In genomic region chr16:78444-79145, GRCh38 we compare ENCODE assay signal across 8 cellular contexts. TPM values are rescaled to one million over a fixed set of nuclear protein-coding genes. Genes with fewer than 3 reads are reported as not detected.
A peak's percentile ranks its signal among the peaks of the same experiment; 100 is the strongest.
DNase-seq lines count a peak whose midpoint lies in the region; ATAC-seq and TF ChIP-seq lines count a peak whose summit lies in the region.

No MANE protein-coding gene starts in this region.

- ATAC-seq in Panc1 (peak; percentile 3; the same call in 1 of the 2 replicates), mucosa of descending colon (peak; percentile 5), HG02840 (IDR thresholded peaks at IDR 0.05; ENCODE audit: low FRiP score, unreplicated experiment) (no peak), GM21447 (IDR thresholded peaks at IDR 0.05; ENCODE audit: unreplicated experiment) (no peak)

- H3K4me3 ChIP-seq in HAP-1 (peak overlapping the region; percentile 42), Panc1 (ENCODE audit: low read depth in 2 of 2, low read length in 2 of 2) (peak overlapping the region; percentile 81 to 84), ectodermal cell (ENCODE audit: insufficient read depth, low read depth, low read length) (peak overlapping the region; percentile 64), mucosa of descending colon (peak overlapping the region; percentile 72)

- no peaks in the 10 kb centered on the region for H3K27me3 ChIP-seq in HAP-1 (ENCODE audit: low read depth)
- H3K27me3 ChIP-seq in Panc1 (ENCODE audit: control insufficient read depth, insufficient read depth, low read length), result no peaks in the 10 kb centered on the region
- H3K27me3 ChIP-seq in ectodermal cell (ENCODE audit: control insufficient read depth, insufficient read depth, low read length, poor library complexity, severe bottlenecking), result peaks cover 8% of the 10 kb centered on the region

- in situ Hi-C loops in HAP-1 (cut with MboI; ENCODE audit: low sequenced_read_pairs), result no loop called here
- in situ Hi-C loops in Panc1 (cut with HindIII; ENCODE audit: low pct_unique_long_range_greater_than_20kb, low sequenced_read_pairs), result no loop called here

- CTCF ChIA-PET in Panc1 (lab: Charles Lee), result no interaction called here

- DNase-seq in DMS 273 (lab: John Stamatoyannopoulos, UW; ENCODE audit: unreplicated experiment) (peak; percentile 57), DMS 273 treated with DMSO at 0.1 percent for 48 hours (lab: John Stamatoyannopoulos, UW) (no peak), HAP-1 (ENCODE audit: low spot score in 2 of 2) (no peak), Panc1 (ENCODE audit: low read depth, low spot score) (no peak), mucosa of descending colon (peak in 1 of 3 donors; percentile 51)

- H3K36me3 ChIP-seq in HAP-1 (replicated peaks), result peaks cover 13% of the 10 kb centered on the region
- H3K36me3 ChIP-seq in Panc1 (ENCODE audit: control insufficient read depth, insufficient read depth, low read length), result no peaks in the 10 kb centered on the region
- H3K36me3 ChIP-seq in ectodermal cell (ENCODE audit: control insufficient read depth, insufficient read depth, low read length), result peaks cover 4% of the 10 kb centered on the region
- H3K36me3 ChIP-seq in mucosa of descending colon (ENCODE audit: low read depth), result no peaks in the 10 kb centered on the region

- WGBS in ectodermal cell, 2 experiments, result 22 to 23% methylated on average over 36 of the region's 36 CpGs

- peaks cover 15% of the 10 kb centered on the region for H3K4me1 ChIP-seq in HAP-1
- peaks cover 42% of the 10 kb centered on the region for H3K4me1 ChIP-seq in Panc1 (ENCODE audit: control insufficient read depth, insufficient read depth, low read length)
- peaks cover 30% of the 10 kb centered on the region for H3K4me1 ChIP-seq in ectodermal cell (ENCODE audit: control insufficient read depth, insufficient read depth, low read length)
- peaks cover 25% of the 10 kb centered on the region for H3K4me1 ChIP-seq in mucosa of descending colon (ENCODE audit: low read depth)

- intact Hi-C loops in Panc1 (cut with micrococcal nuclease; ENCODE audit: unreplicated experiment) (no loop called here), mucosa of descending colon (cut with DNase I, micrococcal nuclease) (no loop called here)

- POLR2A ChIA-PET in Panc1 (lab: Charles Lee), result no interaction called here

- BruUV-seq in Panc1 (replicated peaks; lab: Mats Ljungman, UMichigan), result no TSS peak

- TF ChIP-seq CTCF in Panc1 (IDR thresholded peaks at IDR 0.05) (no peak), mucosa of descending colon (IDR thresholded peaks at IDR 0.05) (no peak)

- H3K27ac ChIP-seq in Panc1 (ENCODE audit: low read length) (peak overlapping the region; percentile 86), ectodermal cell (ENCODE audit: insufficient read depth, low read depth, low read length, poor library complexity, severe bottlenecking) (no peak overlapping the region)

- H3K9me3 ChIP-seq in HAP-1 (no peaks in the 10 kb centered on the region), Panc1 (ENCODE audit: control insufficient read depth, insufficient read depth, low read depth, low read length) (no peaks in the 10 kb centered on the region), ectodermal cell (ENCODE audit: control insufficient read depth, low read length) (no peaks in the 10 kb centered on the region), mucosa of descending colon (no peaks in the 10 kb centered on the region)

RNA-seq across cellular contexts. Expression of gene MPG, which starts 0.6 kb away (rescaled TPM):
- 85.7 TPM for total RNA-seq in Panc1 (2021; ENCODE audit: unreplicated experiment)
- polyA plus RNA-seq in Panc1 (2012; ENCODE audit: insufficient read length), result 144 TPM
- 36.8 TPM for polyA plus RNA-seq in ectodermal cell (2013, experiment 1 of 4)
- 36.7 TPM for polyA plus RNA-seq in ectodermal cell (2013, experiment 2 of 4)
- polyA plus RNA-seq in ectodermal cell (2013, experiment 3 of 4), result 35.8 TPM
- 42.3 TPM for polyA plus RNA-seq in ectodermal cell (2013, experiment 4 of 4)
- total RNA-seq in mucosa of descending colon, result 10 to 100 TPM; 25.0 to 30.3 (median 29.9) TPM

RNA-seq across cellular contexts. Expression of gene RHBDF1, which starts 6.2 kb away (rescaled TPM):
- total RNA-seq in Panc1 (2021; ENCODE audit: unreplicated experiment) (41.7 TPM), mucosa of descending colon (10 to 100 TPM; 27.2 to 39.2 (median 36.9) TPM)
- polyA plus RNA-seq in Panc1 (2012; ENCODE audit: insufficient read length), result 44.5 TPM
- polyA plus RNA-seq in ectodermal cell (2013, experiment 1 of 4), result 34.5 TPM
- 28.3 TPM for polyA plus RNA-seq in ectodermal cell (2013, experiment 2 of 4)
- polyA plus RNA-seq in ectodermal cell (2013, experiment 3 of 4), result 23.3 TPM
- polyA plus RNA-seq in ectodermal cell (2013, experiment 4 of 4), result 25.5 TPM

RNA-seq across cellular contexts. Expression of gene SNRNP25, which starts 25.0 kb away (rescaled TPM):
- total RNA-seq in Panc1 (2021; ENCODE audit: unreplicated experiment) (83.5 TPM), mucosa of descending colon (10 to 100 TPM; 18.8 to 24.9 (median 20.6) TPM)
- 128 TPM for polyA plus RNA-seq in Panc1 (2012; ENCODE audit: insufficient read length)
- 87.0 TPM for polyA plus RNA-seq in ectodermal cell (2013, experiment 1 of 4)
- 81.3 TPM for polyA plus RNA-seq in ectodermal cell (2013, experiment 2 of 4)
- polyA plus RNA-seq in ectodermal cell (2013, experiment 3 of 4), result 77.4 TPM
- polyA plus RNA-seq in ectodermal cell (2013, experiment 4 of 4), result 74.5 TPM

RNA-seq across cellular contexts. Expression of gene POLR3K, which starts 25.2 kb away (rescaled TPM):
- 35.7 TPM for total RNA-seq in Panc1 (2021; ENCODE audit: unreplicated experiment)
- polyA plus RNA-seq in Panc1 (2012; ENCODE audit: insufficient read length), result 45.6 TPM
- polyA plus RNA-seq in ectodermal cell (2013, experiment 1 of 4), result 18.5 TPM
- 16.6 TPM for polyA plus RNA-seq in ectodermal cell (2013, experiment 2 of 4)
- 16.8 TPM for polyA plus RNA-seq in ectodermal cell (2013, experiment 3 of 4)
- 18.0 TPM for polyA plus RNA-seq in ectodermal cell (2013, experiment 4 of 4)
- total RNA-seq in mucosa of descending colon, result 10 to 100 TPM; 10.0 to 13.0 (median 12.6) TPM

RNA-seq across cellular contexts. Expression of gene NPRL3, which starts 59.9 kb away (rescaled TPM):
- total RNA-seq in Panc1 (2021; ENCODE audit: unreplicated experiment) (69.7 TPM), mucosa of descending colon (10 to 100 TPM; 20.0 to 27.0 (median 21.0) TPM)
- 83.6 TPM for polyA plus RNA-seq in Panc1 (2012; ENCODE audit: insufficient read length)
- 38.9 TPM for polyA plus RNA-seq in ectodermal cell (2013, experiment 1 of 4)
- polyA plus RNA-seq in ectodermal cell (2013, experiment 2 of 4), result 39.1 TPM
- polyA plus RNA-seq in ectodermal cell (2013, experiment 3 of 4), result 35.0 TPM
- polyA plus RNA-seq in ectodermal cell (2013, experiment 4 of 4), result 39.7 TPM

Comparison
In these comparisons a context has a peak if more than half of its experiments do, and no peak if none do; other contexts are left out.
1. ATAC-seq: peak in Panc1 (single experiment) and mucosa of descending colon (single experiment); none in HG02840 (single experiment) and GM21447 (single experiment).
2. Peak in every context shown above with its lines, with median percentiles within 50 percentile points of each other: H3K4me3 ChIP-seq.